Comparison of ENCODE assay signal across 7 cellular contexts in the genomic region with DNA sequence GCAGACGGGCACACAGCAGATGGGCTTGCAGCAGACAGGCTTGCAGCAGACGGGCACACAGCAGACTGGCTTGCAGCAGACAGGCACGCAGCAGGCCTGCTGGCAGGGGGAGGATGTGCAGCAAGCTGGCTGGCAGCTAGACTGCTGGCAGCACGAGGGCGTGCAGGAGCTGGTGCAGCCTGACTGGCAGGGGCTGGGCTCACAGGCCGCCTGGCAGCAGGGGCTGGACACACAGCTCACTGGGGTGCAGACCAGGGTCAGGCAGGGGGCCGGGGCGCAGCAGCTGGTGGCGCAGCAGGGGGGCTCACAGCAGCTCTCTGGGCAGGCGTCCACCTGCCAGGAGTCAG. TPM values are rescaled to one million over a fixed set of nuclear protein-coding genes. Genes with fewer than 3 reads are reported as not detected.
"Had no signal": no experiment of that assay in that cellular context is flagged by ENCODE, and none has a peak within 500 bp of the region (broad histone marks: within the 10 kb centered on the region; RNA-seq: fewer than 3 reads in every experiment).

No MANE protein-coding gene starts in this region.

RNA-seq across cellular contexts. Expression of a gene that starts 0.3 kb away (rescaled TPM):
- total RNA-seq: M059J, NCI-H460, PC-3, Peyer's patch, Right ventricle myocardium superior, SJSA1 had no signal
- polyA plus RNA-seq: SK-N-SH had no signal

RNA-seq across cellular contexts. Expression of a gene that starts 7.0 kb away (rescaled TPM):
- total RNA-seq: M059J, NCI-H460, PC-3, Peyer's patch, Right ventricle myocardium superior, SJSA1 had no signal
- polyA plus RNA-seq: SK-N-SH had no signal

RNA-seq across cellular contexts. Expression of a gene that starts 15.2 kb away (rescaled TPM):
- total RNA-seq: M059J, NCI-H460, PC-3, Peyer's patch, Right ventricle myocardium superior, SJSA1 had no signal
- polyA plus RNA-seq: SK-N-SH had no signal

RNA-seq across cellular contexts. Expression of a gene that starts 18.3 kb away (rescaled TPM):
- total RNA-seq: M059J, NCI-H460, PC-3, Peyer's patch, Right ventricle myocardium superior, SJSA1 had no signal
- polyA plus RNA-seq: SK-N-SH had no signal

RNA-seq across cellular contexts. Expression of a gene that starts 22.1 kb away (rescaled TPM):
- total RNA-seq: M059J, NCI-H460, PC-3, Peyer's patch, Right ventricle myocardium superior, SJSA1 had no signal
- polyA plus RNA-seq: SK-N-SH had no signal
